ENCODE assay signal across 8 cellular contexts in genomic region chr11:57761301-57762234, GRCh38. TPM values are rescaled to one million over a fixed set of nuclear protein-coding genes. Genes with fewer than 3 reads are reported as not detected.
DNase-seq lines count a peak whose midpoint lies in the region; ATAC-seq and TF ChIP-seq lines count a peak whose summit lies in the region.

Gene CTNND1 (plus strand): TSS chr11:57761802. CDS start chr11:57791479, 29,677 bp downstream.

- peaks cover 12 to 16% of the 10 kb centered on the region in 2 donors for H3K4me1 ChIP-seq in duodenal mucosa (ENCODE audit: control insufficient read depth in 1 of 2, insufficient read depth in 2 of 2, low read length in 2 of 2)
- peaks cover 15 to 37% of the 10 kb centered on the region in 2 donors for H3K4me1 ChIP-seq in left lung

- peak within 1 kb of the TSS; percentile 67 to 72 for H3K4me3 ChIP-seq in duodenal mucosa (ENCODE audit: low read depth in 1 of 2, low read length in 2 of 2)
- peak within 1 kb of the TSS; percentile 52 to 65 for H3K4me3 ChIP-seq in left lung

- DNase-seq in EH (ENCODE audit: low read depth) (peak; percentile 98), HT-29 (ENCODE audit: low spot score) (peak; percentile 98), SIG-M5 treated with dmso at 0.1 percent for 504 hours (lab: John Stamatoyannopoulos, UW; ENCODE audit: unreplicated experiment) (peak; percentile 88), left lung (peak in 1 of 2 donors; percentile 90)
- DNase-seq in stimulated activated CD4-positive, alpha-beta T cell treated with anti-CD3 and anti-CD28 coated beads, Interleukin-4, amount 100 ng/mL, for 1 hour: no peak

- no peaks in the 10 kb centered on the region for H3K9me3 Mint-ChIP-seq in stimulated activated naive CD8-positive, alpha-beta T cell treated with anti-CD3 and anti-CD28 coated beads, Interleukin-15, Interleukin-2, amounts not matched to agents 100 ng/mL and 50 ng/mL, for 24 hours

- peaks cover 37% of the 10 kb centered on the region for H3K4me1 Mint-ChIP-seq in stimulated activated naive CD8-positive, alpha-beta T cell treated with anti-CD3 and anti-CD28 coated beads, Interleukin-15, Interleukin-2, amounts not matched to agents 100 ng/mL and 50 ng/mL, for 24 hours (ENCODE audit: low read depth)

- H3K27ac Mint-ChIP-seq in stimulated activated naive CD8-positive, alpha-beta T cell treated with anti-CD3 and anti-CD28 coated beads, Interleukin-15, Interleukin-2, amounts not matched to agents 100 ng/mL and 50 ng/mL, for 24 hours: peak within 1 kb of the TSS; percentile 5

- no peaks in the 10 kb centered on the region for H3K36me3 Mint-ChIP-seq in stimulated activated naive CD8-positive, alpha-beta T cell treated with anti-CD3 and anti-CD28 coated beads, Interleukin-15, Interleukin-2, amounts not matched to agents 100 ng/mL and 50 ng/mL, for 24 hours (ENCODE audit: low read depth)

- no peaks in the 10 kb centered on the region for H3K27me3 Mint-ChIP-seq in stimulated activated naive CD8-positive, alpha-beta T cell treated with anti-CD3 and anti-CD28 coated beads, Interleukin-15, Interleukin-2, amounts not matched to agents 100 ng/mL and 50 ng/mL, for 24 hours

- ATAC-seq in GM21381 (IDR thresholded peaks at IDR 0.05; ENCODE audit: unreplicated experiment): peak; percentile 85
- peak; percentile 97 for ATAC-seq in left lung

- intact Hi-C loops in left lung (cut with DNase I): no loop called here

- peak within 1 kb of the TSS; percentile 74 to 93 for H3K9ac ChIP-seq in duodenal mucosa (ENCODE audit: low read depth in 1 of 2, low read length in 2 of 2)

- no peak for TF ChIP-seq CTCF in left lung (IDR thresholded peaks at IDR 0.05)

- H3K4me3 Mint-ChIP-seq in stimulated activated naive CD8-positive, alpha-beta T cell treated with anti-CD3 and anti-CD28 coated beads, Interleukin-15, Interleukin-2, amounts not matched to agents 100 ng/mL and 50 ng/mL, for 24 hours: peak within 1 kb of the TSS; percentile 80

- H3K27me3 ChIP-seq in duodenal mucosa (ENCODE audit: control insufficient read depth in 1 of 2, insufficient read depth in 2 of 2, low read length in 2 of 2) (no peaks in the 10 kb centered on the region), left lung (no peaks in the 10 kb centered on the region)

- no peaks in the 10 kb centered on the region for H3K36me3 ChIP-seq in duodenal mucosa (ENCODE audit: control insufficient read depth in 1 of 2, insufficient read depth in 2 of 2, low read length in 2 of 2)
- H3K36me3 ChIP-seq in left lung: no peaks in the 10 kb centered on the region

- H3K9me3 ChIP-seq in duodenal mucosa (ENCODE audit: control insufficient read depth in 1 of 2, low read length in 2 of 2): no peaks in the 10 kb centered on the region
- no peaks in the 10 kb centered on the region for H3K9me3 ChIP-seq in left lung

- H3K27ac ChIP-seq in duodenal mucosa (ENCODE audit: low read depth, low read length) (peak within 1 kb of the TSS; percentile 93), left lung (peak within 1 kb of the TSS; percentile 88 to 91)

RNA-seq across cellular contexts. Expression of gene CTNND1, which starts in this region (rescaled TPM):
- 134 and 185 TPM in 2 replicates for total RNA-seq in HT-29 (2014; rRNA removed; shearing (Covaris generic))
- 100 to 1,000 TPM; 187 to 217 TPM for total RNA-seq in left lung
